In genomic region chr19:10602330-10603083, GRCh38 we compare ENCODE assay signal across 8 cellular contexts. TPM values are rescaled to one million over a fixed set of nuclear protein-coding genes. Genes with fewer than 3 reads are reported as not detected.
A peak's percentile ranks its signal among the peaks of the same experiment; 100 is the strongest.
DNase-seq lines count a peak whose midpoint lies in the region; ATAC-seq, FAIRE-seq and TF ChIP-seq lines count a peak whose summit lies in the region.

No MANE protein-coding gene starts in this region.

- intact Hi-C loops in activated CD4-positive, alpha-beta T cell treated with anti-CD3 and anti-CD28 coated beads for 36 hours (cut with DNase I, micrococcal nuclease): loop anchor here (1.0 to 5.0 kb wide), 14 partner anchors 7 to 269 kb away; partner anchors contain the start of genes ILF3 (in 2 of the 2), ATG4D (in 1 of the 2), CARM1 (in 1 of the 2) and CDC37 (in 1 of the 2)

- DNase-seq in GM12892 (ENCODE audit: insufficient read length) (peak; percentile 94), NCI-H2227 (lab: John Stamatoyannopoulos, UW; ENCODE audit: unreplicated experiment) (peak; percentile 79), chondrocyte (ENCODE audit: low spot score) (no peak), cerebellar nuclear complex (lab: John Stamatoyannopoulos, UW) (no peak)
- DNase-seq in activated CD4-positive, alpha-beta T cell treated with anti-CD3 and anti-CD28 coated beads for 36 hours: peak; percentile 95
- DNase-seq in stimulated activated CD4-positive, alpha-beta T cell treated with anti-CD3 and anti-CD28 coated beads, Interleukin-1b, Interleukin-23, amount 100 ng/mL, for 24 hours (ENCODE audit: low read depth in 4 of 4, low spot score in 1 of 4): peak; percentile 75 to 87 (median 82)

- peaks cover 24% of the 10 kb centered on the region for H3K4me1 Mint-ChIP-seq in activated CD4-positive, alpha-beta T cell treated with anti-CD3 and anti-CD28 coated beads for 36 hours
- H3K4me1 Mint-ChIP-seq in chondrocyte (ENCODE audit: low read depth): peaks cover 21% of the 10 kb centered on the region

- peak overlapping the region; percentile 98 for H3K27ac ChIP-seq in layer of hippocampus (ENCODE audit: low read depth, low read length)

- H3K36me3 Mint-ChIP-seq in activated CD4-positive, alpha-beta T cell treated with anti-CD3 and anti-CD28 coated beads for 36 hours (ENCODE audit: low read depth): peaks cover 6% of the 10 kb centered on the region
- peaks cover 2% of the 10 kb centered on the region for H3K36me3 Mint-ChIP-seq in chondrocyte (ENCODE audit: low read depth)

- ATAC-seq in HG02840 (IDR thresholded peaks at IDR 0.05; ENCODE audit: low FRiP score, unreplicated experiment): peak; percentile 48
- peak; percentile 84 for ATAC-seq in activated CD4-positive, alpha-beta T cell treated with anti-CD3 and anti-CD28 coated beads for 36 hours

- FAIRE-seq in GM12892 (lab: Jason Lieb, UNC): peak; percentile 50

- TF ChIP-seq CTCF in chondrocyte (IDR thresholded peaks at IDR 0.05): no peak

- H3K27me3 Mint-ChIP-seq in activated CD4-positive, alpha-beta T cell treated with anti-CD3 and anti-CD28 coated beads for 36 hours: no peaks in the 10 kb centered on the region
- no peaks in the 10 kb centered on the region for H3K27me3 Mint-ChIP-seq in chondrocyte (ENCODE audit: low read depth)

- no peaks in the 10 kb centered on the region for H3K9me3 Mint-ChIP-seq in activated CD4-positive, alpha-beta T cell treated with anti-CD3 and anti-CD28 coated beads for 36 hours (ENCODE audit: low read depth)
- H3K9me3 Mint-ChIP-seq in chondrocyte (ENCODE audit: low read depth): no peaks in the 10 kb centered on the region

- CTCF ChIA-PET in activated CD4-positive, alpha-beta T cell treated with anti-CD3 and anti-CD28 coated beads for 36 hours (lab: Charles Lee): interaction anchor here (0.7 to 5.1 kb wide), 4 partner anchors 21 to 254 kb away, joined by 3 to 36 read pairs (median 12); no protein-coding TSS in a partner anchor

- no peak for TF ChIP-seq POLR2A in GM12892 (IDR thresholded peaks at IDR 0.05; ENCODE audit: low read depth, low read length)

- H3K4me3 Mint-ChIP-seq in activated CD4-positive, alpha-beta T cell treated with anti-CD3 and anti-CD28 coated beads for 36 hours: peak overlapping the region; percentile 95
- H3K4me3 Mint-ChIP-seq in chondrocyte (ENCODE audit: unreplicated experiment): peak overlapping the region; percentile 89

- peak overlapping the region; percentile 99 for H3K27ac Mint-ChIP-seq in activated CD4-positive, alpha-beta T cell treated with anti-CD3 and anti-CD28 coated beads for 36 hours
- H3K27ac Mint-ChIP-seq in chondrocyte (ENCODE audit: unreplicated experiment): peak overlapping the region; percentile 98

- no peaks in the 10 kb centered on the region for H3K27me3 ChIP-seq in layer of hippocampus (ENCODE audit: control insufficient read depth, insufficient read depth, low read length)

- POLR2A ChIA-PET in activated CD4-positive, alpha-beta T cell treated with anti-CD3 and anti-CD28 coated beads for 36 hours (lab: Charles Lee): interaction anchor here (0.5 to 1.4 kb wide), 7 partner anchors 14 to 233 kb away, joined by 3 to 9 read pairs (median 4); partner anchors contain the start of genes CDC37, CDKN2D and TMED1

RNA-seq across cellular contexts. Expression of gene AP1M2, which starts 15.4 kb away (rescaled TPM):
- polyA plus RNA-seq in GM12892 (2012; ENCODE audit: missing spikeins): not detected
- not detected for total RNA-seq in activated CD4-positive, alpha-beta T cell treated with anti-CD3 and anti-CD28 coated beads for 36 hours
- total RNA-seq in chondrocyte: 0.45 TPM in 1 of 3 replicates, not detected in the others

RNA-seq across cellular contexts. Expression of gene SLC44A2, which starts 22.8 kb away (rescaled TPM):
- polyA plus RNA-seq in GM12892 (2012; ENCODE audit: missing spikeins): 27.4 TPM
- total RNA-seq in activated CD4-positive, alpha-beta T cell treated with anti-CD3 and anti-CD28 coated beads for 36 hours: 100 to 1,000 TPM in 1 of 2 experiments, 10 to 100 TPM in 1; 80.3 to 105 TPM
- 132 to 223 TPM (median 220 TPM) in 3 replicates for total RNA-seq in chondrocyte

RNA-seq across cellular contexts. Expression of gene CDKN2D, which starts 33.7 kb away (rescaled TPM):
- 9.0 TPM for polyA plus RNA-seq in GM12892 (2012; ENCODE audit: missing spikeins)
- 10 to 100 TPM; 39.2 to 50.3 TPM for total RNA-seq in activated CD4-positive, alpha-beta T cell treated with anti-CD3 and anti-CD28 coated beads for 36 hours
- 8.3 to 12.0 TPM (median 10.4 TPM) in 3 replicates for total RNA-seq in chondrocyte

RNA-seq across cellular contexts. Expression of gene KRI1, which starts 36.7 kb away (rescaled TPM):
- polyA plus RNA-seq in GM12892 (2012; ENCODE audit: missing spikeins): 19.1 TPM
- 10 to 100 TPM; 62.5 to 67.1 TPM for total RNA-seq in activated CD4-positive, alpha-beta T cell treated with anti-CD3 and anti-CD28 coated beads for 36 hours
- 14.2 to 16.1 TPM (median 15.4 TPM) in 3 replicates for total RNA-seq in chondrocyte

RNA-seq across cellular contexts. Expression of gene ILF3, which starts 51.6 kb away (rescaled TPM):
- 171 TPM for polyA plus RNA-seq in GM12892 (2012; ENCODE audit: missing spikeins)
- total RNA-seq in activated CD4-positive, alpha-beta T cell treated with anti-CD3 and anti-CD28 coated beads for 36 hours: 100 to 1,000 TPM; 433 to 570 TPM
- 156 to 234 TPM (median 171 TPM) in 3 replicates for total RNA-seq in chondrocyte

Comparison
In these comparisons a context has a peak if more than half of its experiments do, and no peak if none do; other contexts are left out.
1. DNase-seq: peak in GM12892 (single experiment), NCI-H2227 (single experiment), activated CD4-positive, alpha-beta T cell treated with anti-CD3 and anti-CD28 coated beads for 36 hours (single experiment) and stimulated activated CD4-positive, alpha-beta T cell treated with anti-CD3 and anti-CD28 coated beads, Interleukin-1b, Interleukin-23, amount 100 ng/mL, for 24 hours (4 of 4); none in chondrocyte (single experiment) and cerebellar nuclear complex (0 of 2).